13 cellular contexts compared by ENCODE assay signal in the genomic region with DNA sequence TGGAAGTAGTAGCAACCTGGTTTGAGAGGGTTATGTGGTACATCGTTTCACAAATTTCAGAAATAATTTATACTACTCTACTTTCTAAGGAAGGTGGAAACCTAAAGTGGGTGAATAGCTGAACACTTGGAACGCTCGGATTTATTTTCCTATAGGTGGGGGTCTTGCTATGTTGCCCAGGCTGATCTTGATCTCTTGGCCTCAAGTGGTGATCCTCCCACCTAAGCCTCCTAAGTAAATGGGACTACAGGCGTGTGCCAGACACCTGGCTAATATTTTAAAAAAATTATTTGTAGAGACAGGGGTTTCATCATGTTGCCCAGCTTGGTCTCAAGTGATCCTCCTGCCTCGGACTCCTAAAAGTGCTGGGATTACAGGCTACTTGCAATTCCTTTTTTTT. TPM values are rescaled to one million over a fixed set of nuclear protein-coding genes. Genes with fewer than 3 reads are reported as not detected.
A peak's percentile ranks its signal among the peaks of the same experiment; 100 is the strongest.
DNase-seq lines count a peak whose midpoint lies in the region; ATAC-seq, FAIRE-seq and TF ChIP-seq lines count a peak whose summit lies in the region.
"Had no signal": no experiment of that assay in that cellular context is flagged by ENCODE, and none has a peak within 500 bp of the region (broad histone marks: within the 10 kb centered on the region; RNA-seq: fewer than 3 reads in every experiment).

No MANE protein-coding gene starts in this region.

- peak overlapping the region; percentile 100 for H3K27ac Mint-ChIP-seq in natural killer cell

- H3K79me2 ChIP-seq in DND-41 (ENCODE audit: insufficient read depth, low read length) (no peaks in the 10 kb centered on the region), GM12878 (ENCODE audit: control insufficient read depth, insufficient read depth, low read length) (peaks cover 99% of the 10 kb centered on the region)

- H3K4me1 ChIP-seq in DND-41 (ENCODE audit: insufficient read depth, low read length) (peaks cover 75% of the 10 kb centered on the region), GM12878 (ENCODE audit: control insufficient read depth, insufficient read depth, low read length) (peaks cover 6% of the 10 kb centered on the region)

- no peaks in the 10 kb centered on the region for H3K36me3 Mint-ChIP-seq in natural killer cell

- intact Hi-C loops in GM12878 (cut with micrococcal nuclease; ENCODE audit: unreplicated experiment) (no loop called here), natural killer cell (cut with micrococcal nuclease) (no loop called here)

- H3K9me3 ChIP-seq in DND-41 (ENCODE audit: insufficient read depth, low read length, severe bottlenecking) (no peaks in the 10 kb centered on the region), GM12878 (replicated peaks; ENCODE audit: control insufficient read depth, insufficient read depth, low read length) (no peaks in the 10 kb centered on the region; the same call in 1 of the 3 replicates)
- H3K9me3 ChIP-seq: MG63 had no signal

- no peak for DNase-seq in DND-41
- DNase-seq in GM12878 (ENCODE audit: low read depth, low spot score), result no peak
- no peak for DNase-seq in natural killer cell
- DNase-seq in urothelium cell line (ENCODE audit: low spot score), result no peak
- DNase-seq in NCI-H146 (lab: John Stamatoyannopoulos, UW), result no peak
- DNase-seq in brain microvascular endothelial cell, result no peak
- DNase-seq: activated T-cell treated with anti-CD3 and anti-CD28 coated beads for 4 hours, C1 segment of cervical spinal cord, MG63, NCI-H2227 treated with DMSO at 0.1 percent for 48 hours had no signal

- no peaks in the 10 kb centered on the region for H3K27me3 Mint-ChIP-seq in natural killer cell (ENCODE audit: low read depth in 2 of 2)

- CTCF ChIA-PET in GM12878 (lab: Yijun Ruan, JAX), result interaction anchor here (0.8 to 3.1 kb wide), 6 partner anchors 17 to 64 kb away, joined by 3 to 16 read pairs (median 3); no protein-coding TSS in a partner anchor

- peak overlapping the region; percentile 36 for H3K27ac ChIP-seq in 22Rv1
- H3K27ac ChIP-seq in DND-41 (ENCODE audit: low read length), result no peak overlapping the region
- no peak overlapping the region for H3K27ac ChIP-seq in GM12878 (ENCODE audit: control insufficient read depth, insufficient read depth)
- no peak overlapping the region for H3K27ac ChIP-seq in brain microvascular endothelial cell

- no peak for FAIRE-seq in GM12878 (lab: Jason Lieb, UNC)
- FAIRE-seq in urothelium cell line (lab: Jason Lieb, UNC), result no peak
- FAIRE-seq: bronchial epithelial cell had no signal

- H3K36me3 ChIP-seq in DND-41 (ENCODE audit: insufficient read depth, low read length), result peaks cover 56% of the 10 kb centered on the region
- peaks cover 0 to 9% of the 10 kb centered on the region in 2 experiments; a peak in 2 of 4 replicates for H3K36me3 ChIP-seq in GM12878 (ENCODE audit: control insufficient read depth in 2 of 2, insufficient read depth in 2 of 2, low read length in 1 of 2)
- no peaks in the 10 kb centered on the region for H3K36me3 ChIP-seq in brain microvascular endothelial cell (replicated peaks)

- WGBS in GM12878 (ENCODE audit: insufficient coverage, insufficient replicate concordance, low lambda C conversion rate, missing lambda C conversion rate), result 86% methylated on average over 5 of the region's 5 CpGs

- RAD21 ChIA-PET in GM12878 (lab: Charles Lee; ENCODE audit: unreplicated experiment), result interaction anchor here (0.7 to 8.9 kb wide), 11 partner anchors 9 to 84 kb away, joined by 3 to 112 read pairs (median 4); no protein-coding TSS in a partner anchor

- no peak for ATAC-seq in DND-41 (ENCODE audit: insufficient read depth, low read depth)
- ATAC-seq in GM12878, result no peak
- ATAC-seq in natural killer cell, result no peak
- ATAC-seq in HG03097 (IDR thresholded peaks at IDR 0.05; ENCODE audit: low FRiP score, unreplicated experiment), result no peak

- H3K27me3 ChIP-seq in DND-41 (ENCODE audit: insufficient read depth, low read length, poor library complexity), result no peaks in the 10 kb centered on the region
- no peaks in the 10 kb centered on the region for H3K27me3 ChIP-seq in GM12878 (replicated peaks in 1 of 2; ENCODE audit: control insufficient read depth in 2 of 2, insufficient read depth in 2 of 2, low read length in 1 of 2)
- H3K27me3 ChIP-seq in brain microvascular endothelial cell (replicated peaks), result no peaks in the 10 kb centered on the region
- H3K27me3 ChIP-seq: MG63 had no signal

- H3K9ac ChIP-seq in DND-41 (ENCODE audit: low read depth, low read length), result no peak overlapping the region
- no peak overlapping the region for H3K9ac ChIP-seq in GM12878 (ENCODE audit: control insufficient read depth, insufficient read depth, low read length)

- no peak for TF ChIP-seq RAD21 in GM12878 (IDR thresholded peaks at IDR 0.05; ENCODE audit: insufficient read depth, low read depth, low read length)

- no peaks in the 10 kb centered on the region for H3K9me3 Mint-ChIP-seq in natural killer cell

- SMC1A ChIA-PET in GM12878 (lab: Charles Lee; ENCODE audit: uncharacterized antibody, unreplicated experiment), result interaction anchor here (0.7 to 13.2 kb wide), 13 partner anchors 9 to 110 kb away, joined by 3 to 270 read pairs (median 4); no protein-coding TSS in a partner anchor

- peaks cover 66% of the 10 kb centered on the region for H4K20me1 ChIP-seq in DND-41 (ENCODE audit: insufficient read depth, low read length)
- H4K20me1 ChIP-seq in GM12878 (ENCODE audit: control insufficient read depth, insufficient read depth), result no peaks in the 10 kb centered on the region; the same call in none of the 2 replicates

- POLR2A ChIA-PET in GM12878 (lab: Charles Lee), result interaction anchor here (0.6 to 3.7 kb wide), 12 partner anchors 8 to 81 kb away, joined by 3 to 17 read pairs (median 4); no protein-coding TSS in a partner anchor

- H3K4me3 ChIP-seq in DND-41 (ENCODE audit: low read depth in 1 of 2, low read length in 2 of 2) (no peak overlapping the region; a peak in 1 of 4 replicates), GM12878 (0 out of 2 replicates have a peak overlapping the region, but pooled peaks have one; percentile 18), brain microvascular endothelial cell (ENCODE audit: low read depth, low read length) (no peak overlapping the region)
- H3K4me3 ChIP-seq: MG63 had no signal

- H2AFZ ChIP-seq in DND-41 (ENCODE audit: low read depth, low read length) (no peak overlapping the region), GM12878 (ENCODE audit: control insufficient read depth, low read depth, low read length) (no peak overlapping the region)

- H3K4me2 ChIP-seq in DND-41 (ENCODE audit: insufficient read depth, low read length), result peak overlapping the region; percentile 68; the same call in 1 of the 2 replicates
- peak overlapping the region; percentile 35 for H3K4me2 ChIP-seq in GM12878 (ENCODE audit: control insufficient read depth, insufficient read depth)

- H3K4me1 Mint-ChIP-seq in natural killer cell, result peaks cover 83 to 85% of the 10 kb centered on the region in 2 donors

- TF ChIP-seq POLR2A in GM12878 (IDR thresholded peaks at IDR 0.05; ENCODE audit: low read depth, low read length), result no peak

- in situ Hi-C loops in GM12878 (cut with MboI), result loop anchor here (25.0 kb wide), 1 partner anchor 1280 kb away; the partner anchor contains the start of gene NAMPT
- in situ Hi-C loops in brain microvascular endothelial cell (cut with HindIII; ENCODE audit: low pct_ligation_motif_present, low sequenced_read_pairs), result no loop called here

- no peak for TF ChIP-seq EP300 in GM12878 (IDR thresholded peaks at IDR 0.05; ENCODE audit: borderline replicate concordance in 1 of 2, control insufficient read depth in 1 of 2, low read depth in 2 of 2, low read length in 2 of 2)

- peak overlapping the region; percentile 13 for H3K4me3 Mint-ChIP-seq in natural killer cell

- BruUV-seq in GM12878 (replicated peaks; lab: Mats Ljungman, UMichigan), result no TSS peak

- TF ChIP-seq CTCF in 22Rv1 (IDR thresholded peaks at IDR 0.05), result no peak
- TF ChIP-seq CTCF in DND-41 (IDR thresholded peaks at IDR 0.05; ENCODE audit: borderline replicate concordance, extremely low read depth, low read length, poor library complexity, severe bottlenecking), result no peak
- no peak for TF ChIP-seq CTCF in GM12878 (IDR thresholded peaks at IDR 0.05 in 2 of 3, conservative IDR thresholded peaks at IDR 0.05 in 1 of 3; ENCODE audit: control insufficient read depth in 2 of 3, extremely low read depth in 1 of 3, insufficient read depth in 1 of 3, low read depth in 3 of 3, low read length in 3 of 3)
- no peak for TF ChIP-seq CTCF in natural killer cell (IDR thresholded peaks at IDR 0.05)
- no peak for TF ChIP-seq CTCF in brain microvascular endothelial cell (IDR thresholded peaks at IDR 0.05; ENCODE audit: low read depth, low read length, missing control alignments)

RNA-seq across cellular contexts. Expression of gene KMT2E, which starts 6.7 kb away (rescaled TPM):
- total RNA-seq in GM12878 (2013; cell fraction: nucleolus; rRNA removed), result 543 and 556 TPM in 2 replicates
- 34.1 and 39.9 TPM in 2 replicates for total RNA-seq in GM12878 (2014; rRNA removed)
- total RNA-seq in GM12878 (2014; rRNA removed; fragmentation: Illumina TruSeq; extraction: Trizol), result 34.4 and 36.9 TPM in 2 replicates
- 48.1 and 52.7 TPM in 2 replicates for total RNA-seq in GM12878 (2021)
- polyA plus RNA-seq in GM12878 (2011; ENCODE audit: low read depth), result 31.8 TPM
- polyA plus RNA-seq in GM12878 (2011; rRNA removed), result 15.1 and 15.6 TPM in 2 replicates
- polyA plus RNA-seq in GM12878 (2011; cell fraction: cytosol; rRNA removed), result 12.7 and 30.2 TPM in 2 replicates
- polyA plus RNA-seq in GM12878 (2011; cell fraction: nucleus; rRNA removed), result 59.7 and 78.0 TPM in 2 replicates
- 37.8 and 37.9 TPM in 2 replicates for polyA plus RNA-seq in GM12878 (2012)
- polyA plus RNA-seq in GM12878 (2014; fragmentation: Illumina TruSeq; extraction: Trizol), result 34.1 and 48.6 TPM in 2 replicates
- 10 to 100 TPM; 13.2 to 16.0 TPM for polyA plus RNA-seq in GM12878 (2014; fragmentation: Nextera tagmentation; extraction: Ambion mirVana)
- 15.5 and 18.7 TPM in 2 replicates for polyA plus RNA-seq in GM12878 (2014; rRNA removed)
- polyA plus RNA-seq in GM12878 (2016; fragmentation: Nextera tagmentation; extraction: Ambion mirVana), result 10 to 100 TPM; 66.2 to 68.1 TPM
- 97.8 and 117 TPM in 2 replicates for polyA minus RNA-seq in GM12878 (2011; rRNA and poly(A)+ RNA removed)
- 26.5 and 28.8 TPM in 2 replicates for polyA minus RNA-seq in GM12878 (2011; cell fraction: cytosol; rRNA and poly(A)+ RNA removed)
- polyA minus RNA-seq in GM12878 (2011; cell fraction: nucleus; rRNA and poly(A)+ RNA removed), result 140 and 180 TPM in 2 replicates
- 100 to 1,000 TPM; 272 to 353 (median 345) TPM for total RNA-seq in natural killer cell
